8 cellular contexts compared by ENCODE assay signal in genomic region chr10:69124558-69125121, GRCh38. TPM values are rescaled to one million over a fixed set of nuclear protein-coding genes. Genes with fewer than 3 reads are reported as not detected.
DNase-seq lines count a peak whose midpoint lies in the region; ATAC-seq and TF ChIP-seq lines count a peak whose summit lies in the region.

No MANE protein-coding gene starts in this region.

- H3K9me3 ChIP-seq in liver (ENCODE audit: control insufficient read depth in 4 of 4, low read length in 3 of 4), result no peaks in the 10 kb centered on the region

- peak overlapping the region; percentile 88 to 97 for H3K27ac ChIP-seq in liver (ENCODE audit: low read depth in 1 of 2, low read length in 2 of 2)

- no peaks in the 10 kb centered on the region for H3K27me3 ChIP-seq in liver (ENCODE audit: control insufficient read depth in 4 of 4, insufficient read depth in 4 of 4, low read length in 3 of 4)

- H3K4me3 ChIP-seq in liver (ENCODE audit: low read depth in 1 of 3, low read length in 3 of 3), result peak overlapping the region; percentile 86 to 94 (median 89)

- WGBS in liver, result under 1% methylated on average over 25 of the region's 25 CpGs

- TF ChIP-seq CTCF in liver (IDR thresholded peaks at IDR 0.05; ENCODE audit: low read depth, low read length, missing input control), result no peak

- TF ChIP-seq RAD21 in liver (IDR thresholded peaks at IDR 0.05), result peak in 1 of 2 donors; percentile 15

- ATAC-seq in HG02610 (IDR thresholded peaks at IDR 0.05; ENCODE audit: unreplicated experiment), result peak; percentile 26

- peak overlapping the region; percentile 83 to 93 for H3K9ac ChIP-seq in liver (ENCODE audit: low read depth in 1 of 2, low read length in 2 of 2)

- DNase-seq in DMS 273 (lab: John Stamatoyannopoulos, UW; ENCODE audit: unreplicated experiment), result peak; percentile 61
- DNase-seq in DMS 273 treated with DMSO at 0.1 percent for 48 hours (lab: John Stamatoyannopoulos, UW), result no peak
- DNase-seq in NCI-H146 (lab: John Stamatoyannopoulos, UW), result peak; percentile 56
- peak; percentile 23 for DNase-seq in activated CD4-positive, alpha-beta T cell treated with anti-CD3 and anti-CD28 coated beads for 1 hour
- peak; percentile 59 for DNase-seq in dedifferentiated amniotic fluid mesenchymal stem cell (ENCODE audit: extremely low spot score)
- peak in 2 of 3 experiments; percentile 9 to 32 for DNase-seq in stimulated activated CD4-positive, alpha-beta T cell treated with anti-CD3 and anti-CD28 coated beads, TNF-alpha, amount 100 ng/mL, for 24 hours (ENCODE audit: low read depth in 3 of 3)

- peaks cover 5 to 20% (median 14%) of the 10 kb centered on the region in 4 donors for H3K4me1 ChIP-seq in liver (ENCODE audit: control insufficient read depth in 4 of 4, insufficient read depth in 4 of 4, low read length in 3 of 4)

- H3K36me3 ChIP-seq in liver (ENCODE audit: control insufficient read depth in 4 of 4, insufficient read depth in 3 of 4, low read depth in 1 of 4, low read length in 3 of 4), result no peaks in the 10 kb centered on the region

TF ChIP-seq in liver, 16 proteins besides CTCF, POLR2A, EP300 and RAD21:
- peak in 1 of 2 donors; percentile 30 for TF ChIP-seq RXRA (IDR thresholded peaks at IDR 0.05)
- no peak for TF ChIP-seq HNF4G (IDR thresholded peaks at IDR 0.05)
- peak; percentile 12 for TF ChIP-seq SP1 (IDR thresholded peaks at IDR 0.05)
- TF ChIP-seq NR2F2 (IDR thresholded peaks at IDR 0.05), result peak; percentile 13
- peak; percentile 31 for TF ChIP-seq YY1 (IDR thresholded peaks at IDR 0.05)
- no peak for TF ChIP-seq HNF4A (conservative IDR thresholded peaks at IDR 0.05)

RNA-seq across cellular contexts. Expression of gene VPS26A, which starts 0.7 kb away (rescaled TPM):
- 10 to 100 TPM; 13.3 to 21.4 TPM for total RNA-seq in liver
- polyA plus RNA-seq in liver, result 10 to 100 TPM; 10.9 to 15.8 TPM

RNA-seq across cellular contexts. Expression of gene SRGN, which starts 36.7 kb away (rescaled TPM):
- total RNA-seq in liver, result 100 to 1,000 TPM in 1 of 2 donors, 10 to 100 TPM in 1; 32.2 to 305 TPM
- 10 to 100 TPM; 19.5 to 50.3 TPM for polyA plus RNA-seq in liver

RNA-seq across cellular contexts. Expression of gene SUPV3L1, which starts 55.4 kb away (rescaled TPM):
- total RNA-seq in liver, result 10 to 100 TPM; 14.1 to 21.7 TPM
- 10 to 100 TPM; 14.5 to 20.6 TPM for polyA plus RNA-seq in liver
